Comparison of ENCODE assay signal across 8 cellular contexts in the genomic region with DNA sequence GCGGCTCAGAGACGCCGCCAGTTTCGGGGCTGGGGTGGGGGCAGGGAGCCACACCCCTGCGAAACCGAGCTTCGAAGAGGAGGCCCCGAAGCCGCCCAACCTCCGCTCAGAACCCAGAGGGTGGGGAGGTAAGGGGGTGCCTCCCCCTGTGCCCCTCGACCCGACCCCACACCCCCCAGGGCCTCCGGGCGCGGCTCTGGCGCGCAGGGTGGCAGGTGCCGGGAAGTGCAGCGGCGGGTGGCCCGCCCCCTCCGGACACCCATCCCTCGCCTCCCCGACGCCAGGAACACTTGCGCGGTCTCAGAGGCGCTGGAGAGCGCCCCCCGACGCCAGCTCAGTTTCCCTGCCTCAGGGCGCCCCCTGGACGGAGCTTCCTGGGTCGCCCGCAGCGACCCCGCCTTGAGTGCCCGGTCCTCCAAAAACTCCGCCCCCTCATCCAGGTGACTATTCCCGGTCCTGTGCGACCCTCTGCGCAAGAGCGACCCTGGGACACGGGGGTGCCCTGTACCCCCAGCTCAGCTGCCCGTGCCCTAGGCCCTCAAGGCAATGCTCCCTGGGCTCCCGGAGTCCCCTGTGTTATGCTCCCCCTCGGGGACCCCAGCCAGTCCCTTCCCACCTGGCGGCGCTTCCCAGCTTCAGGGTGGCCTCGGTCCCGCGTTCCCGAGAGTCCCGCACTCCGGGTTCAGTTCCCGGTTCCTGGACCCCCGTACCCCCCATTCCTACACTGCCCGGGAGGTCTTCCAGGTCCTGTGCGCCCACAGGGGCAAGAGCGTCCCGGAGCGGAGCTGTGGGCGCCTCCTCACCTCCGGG. TPM values are rescaled to one million over a fixed set of nuclear protein-coding genes. Genes with fewer than 3 reads are reported as not detected.
DNase-seq lines count a peak whose midpoint lies in the region; TF ChIP-seq lines count a peak whose summit lies in the region.

No MANE protein-coding gene starts in this region.

- H3K27me3 ChIP-seq in tibial nerve = peaks cover 0 to 46% of the 10 kb centered on the region in 2 donors

- no peaks in the 10 kb centered on the region for H3K36me3 ChIP-seq in tibial nerve

- no peaks in the 10 kb centered on the region for H3K36me3 Mint-ChIP-seq in brain

- H3K27ac Mint-ChIP-seq in brain = no peak overlapping the region

- peak overlapping the region; percentile 47 to 61 (median 56) for H3K4me3 ChIP-seq in tibial nerve

- H3K27me3 Mint-ChIP-seq in brain = peaks cover 59% of the 10 kb centered on the region

- peak overlapping the region; percentile 45 to 79 (median 70) for H3K27ac ChIP-seq in tibial nerve

- H3K4me1 ChIP-seq in tibial nerve = peaks cover 0 to 54% (median 13%) of the 10 kb centered on the region in 4 donors

- peaks cover 0 to 8% (median 0%) of the 10 kb centered on the region in 5 experiments for H3K9me3 Mint-ChIP-seq in brain

- WGBS in tibial nerve, 2 donors = 2 to 3% methylated on average over 27 to 44 of the region's 64 CpGs

- peak overlapping the region; percentile 75 to 83 (median 81) for H3K4me3 Mint-ChIP-seq in brain

- peaks cover 5% of the 10 kb centered on the region for H3K4me1 Mint-ChIP-seq in brain

- DNase-seq in D341Med (ENCODE audit: low spot score) (peak; percentile 67), left kidney (ENCODE audit: low read depth, low spot score) (peak; percentile 83), tibial nerve (ENCODE audit: low spot score in 2 of 2) (no peak), head of caudate nucleus (no peak), epidermal melanocyte (ENCODE audit: insufficient read length, low spot score) (no peak)
- DNase-seq in stimulated activated CD4-positive, alpha-beta T cell treated with anti-CD3 and anti-CD28 coated beads, Interleukin-4, amount 100 ng/mL, for 1 hour = no peak

- TF ChIP-seq CTCF in brain (conservative IDR thresholded peaks at IDR 0.05) = peak; percentile 12 to 15
- peak in 3 of 5 experiments; percentile 14 to 20 (median 17) for TF ChIP-seq CTCF in tibial nerve (IDR thresholded peaks at IDR 0.05)

- TF ChIP-seq EP300 in Ishikawa (IDR thresholded peaks at IDR 0.05; ENCODE audit: borderline replicate concordance) (no peak; the same call in 1 of the 2 replicates), tibial nerve (IDR thresholded peaks at IDR 0.05) (no peak)

- peak; percentile 58; the same call in 1 of the 2 replicates for TF ChIP-seq RAD21 in Ishikawa (IDR thresholded peaks at IDR 0.05; ENCODE audit: low read depth)

- TF ChIP-seq POLR2A in tibial nerve (IDR thresholded peaks at IDR 0.05) = no peak

- intact Hi-C loops in head of caudate nucleus (cut with DNase I) = no loop called here

- no peaks in the 10 kb centered on the region for H3K9me3 ChIP-seq in tibial nerve

TF ChIP-seq in Ishikawa, 13 proteins besides CTCF, POLR2A, EP300 and RAD21:
- TF ChIP-seq, protein P1, sequence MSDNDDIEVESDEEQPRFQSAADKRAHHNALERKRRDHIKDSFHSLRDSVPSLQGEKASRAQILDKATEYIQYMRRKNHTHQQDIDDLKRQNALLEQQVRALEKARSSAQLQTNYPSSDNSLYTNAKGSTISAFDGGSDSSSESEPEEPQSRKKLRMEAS (IDR thresholded peaks at IDR 0.05) = peak; percentile 44; the same call in 1 of the 2 replicates
- TF ChIP-seq EGR1 (IDR thresholded peaks at IDR 0.05) (no peak), TAF1 (IDR thresholded peaks at IDR 0.05; ENCODE audit: low read depth) (peak; percentile 30; the same call in 1 of the 2 replicates), TEAD4 (IDR thresholded peaks at IDR 0.05) (no peak), ZBTB7A (IDR thresholded peaks at IDR 0.05; ENCODE audit: low read depth) (peak; percentile 93; the same call in 1 of the 2 replicates)

RNA-seq across cellular contexts. Expression of a gene that starts 0.6 kb away (rescaled TPM):
- polyA plus RNA-seq in brain (ENCODE audit: insufficient read depth, low read depth, low replicate concordance) = 43.5 TPM
- 100 to 1,000 TPM in 3 of 4 donors, 10 to 100 TPM in 1; 52.2 to 246 (median 200) TPM for total RNA-seq in tibial nerve

RNA-seq across cellular contexts. Expression of a gene that starts 21.7 kb away (rescaled TPM):
- 14.6 TPM for polyA plus RNA-seq in brain (ENCODE audit: insufficient read depth, low read depth, low replicate concordance)
- total RNA-seq in tibial nerve = 10 to 100 TPM; 12.0 to 29.0 (median 13.6) TPM

Comparison
In these comparisons a context has a peak if more than half of its experiments do, and no peak if none do; other contexts are left out.
1. DNase-seq: peak in D341Med (single experiment) and left kidney (single experiment); none in tibial nerve (0 of 2), head of caudate nucleus (0 of 42), epidermal melanocyte (single experiment) and stimulated activated CD4-positive, alpha-beta T cell treated with anti-CD3 and anti-CD28 coated beads, Interleukin-4, amount 100 ng/mL, for 1 hour (single experiment).